Comparison of ENCODE assay signal across 8 cellular contexts in the genomic region with DNA sequence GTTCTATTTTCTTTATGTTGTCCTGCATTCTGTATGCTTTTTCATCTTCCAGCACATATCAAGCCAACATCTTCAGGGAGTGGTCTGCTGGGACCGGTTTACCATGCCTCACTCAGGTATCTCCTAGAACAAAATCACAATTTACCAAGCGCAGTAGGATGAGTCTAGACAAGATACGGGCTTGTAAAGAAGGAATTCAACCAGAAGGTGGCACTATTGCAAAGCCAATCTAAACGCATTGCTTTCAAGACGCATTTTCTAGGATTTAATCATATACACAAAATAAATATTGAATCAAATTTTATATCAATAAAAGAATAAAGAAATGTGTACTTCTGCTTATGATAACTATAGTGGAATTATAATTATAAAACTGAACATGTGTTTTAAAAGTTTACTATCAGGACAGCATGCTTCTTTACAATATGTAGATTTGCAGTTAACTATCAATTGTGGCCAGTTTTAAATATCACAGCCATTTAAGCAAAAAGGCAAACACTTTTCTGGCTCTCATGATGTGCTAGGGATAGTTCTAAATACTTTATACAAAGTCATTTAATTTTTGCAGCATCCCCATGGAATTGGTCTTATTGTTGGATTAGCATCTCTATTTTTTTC. TPM values are rescaled to one million over a fixed set of nuclear protein-coding genes. Genes with fewer than 3 reads are reported as not detected.
DNase-seq lines count a peak whose midpoint lies in the region; ATAC-seq and TF ChIP-seq lines count a peak whose summit lies in the region.

No MANE protein-coding gene starts in this region.

- H3K27me3 Mint-ChIP-seq in activated T-cell treated with anti-CD3 and anti-CD28 coated beads, Interleukin-2, amount 50 U/mL, for 4 hours (ENCODE audit: low read depth): peaks cover 5% of the 10 kb centered on the region
- peaks cover 20% of the 10 kb centered on the region for H3K27me3 Mint-ChIP-seq in chondrocyte (ENCODE audit: low read depth)

- H3K4me3 ChIP-seq in PC-9 (no peak overlapping the region), left lung (no peak overlapping the region), tibial artery (no peak overlapping the region)

- H3K4me1 ChIP-seq in PC-9 (replicated peaks; ENCODE audit: insufficient read depth): no peaks in the 10 kb centered on the region
- H3K4me1 ChIP-seq in left lung: peaks cover 0 to 4% of the 10 kb centered on the region in 2 donors
- no peaks in the 10 kb centered on the region for H3K4me1 ChIP-seq in tibial artery

- TF ChIP-seq CTCF in PC-9 (conservative IDR thresholded peaks at IDR 0.05): peak; percentile 92
- peak; percentile 96 for TF ChIP-seq CTCF in chondrocyte (IDR thresholded peaks at IDR 0.05)
- peak; percentile 60 to 82 for TF ChIP-seq CTCF in left lung (IDR thresholded peaks at IDR 0.05)
- TF ChIP-seq CTCF in tibial artery (IDR thresholded peaks at IDR 0.05): peak; percentile 72 to 78

- CTCF ChIA-PET in PC-9 (lab: Charles Lee): interaction anchor here (0.6 kb wide), 1 partner anchor 29 kb away, joined by 8 read pairs; no protein-coding TSS in a partner anchor

- POLR2A ChIA-PET in PC-9 (lab: Charles Lee; ENCODE audit: unreplicated experiment): no interaction called here

- no peak overlapping the region for H3K4me2 ChIP-seq in PC-9

- H3K27ac ChIP-seq in PC-9 (no peak overlapping the region), left lung (no peak overlapping the region), tibial artery (no peak overlapping the region)

- no peaks in the 10 kb centered on the region for H4K20me1 ChIP-seq in PC-9 (ENCODE audit: insufficient read depth)

- no peaks in the 10 kb centered on the region for H3K9me3 Mint-ChIP-seq in activated T-cell treated with anti-CD3 and anti-CD28 coated beads, Interleukin-2, amount 50 U/mL, for 4 hours
- H3K9me3 Mint-ChIP-seq in chondrocyte (ENCODE audit: low read depth): no peaks in the 10 kb centered on the region

- no peaks in the 10 kb centered on the region for H3K36me3 ChIP-seq in PC-9 (ENCODE audit: low read depth)
- no peaks in the 10 kb centered on the region for H3K36me3 ChIP-seq in left lung
- H3K36me3 ChIP-seq in tibial artery: no peaks in the 10 kb centered on the region

- no peak overlapping the region for H2AFZ ChIP-seq in PC-9

- peak; percentile 71 to 79 for ATAC-seq in activated T-cell treated with anti-CD3 and anti-CD28 coated beads, Interleukin-2, amount 50 U/mL, for 4 hours
- ATAC-seq in GM21619 (IDR thresholded peaks at IDR 0.05; ENCODE audit: unreplicated experiment) (peak; percentile 48), left lung (peak; percentile 86)

- intact Hi-C loops in PC-9 (cut with micrococcal nuclease; ENCODE audit: unreplicated experiment) (loop anchor here (1.0 to 2.0 kb wide), 2 partner anchors 144 to 267 kb away; no protein-coding TSS in a partner anchor), left lung (cut with DNase I) (no loop called here), tibial artery (cut with DNase I; ENCODE audit: low total_unique reads) (no loop called here)

- no peaks in the 10 kb centered on the region for H3K9me2 ChIP-seq in PC-9 (ENCODE audit: insufficient read depth)

- H3K79me2 ChIP-seq in PC-9 (ENCODE audit: low read depth): no peaks in the 10 kb centered on the region

- H3K4me3 Mint-ChIP-seq in activated T-cell treated with anti-CD3 and anti-CD28 coated beads, Interleukin-2, amount 50 U/mL, for 4 hours: no peak overlapping the region
- H3K4me3 Mint-ChIP-seq in chondrocyte (ENCODE audit: unreplicated experiment): no peak overlapping the region

- H3K4me1 Mint-ChIP-seq in activated T-cell treated with anti-CD3 and anti-CD28 coated beads, Interleukin-2, amount 50 U/mL, for 4 hours (ENCODE audit: low read depth): peaks cover 12% of the 10 kb centered on the region
- peaks cover 2% of the 10 kb centered on the region for H3K4me1 Mint-ChIP-seq in chondrocyte (ENCODE audit: low read depth)

- H3K27me3 ChIP-seq in PC-9 (ENCODE audit: insufficient read depth, low read depth) (peaks cover 10% of the 10 kb centered on the region; the same call in 1 of the 2 replicates), left lung (peaks cover 0 to 7% of the 10 kb centered on the region in 2 donors), tibial artery (peaks cover 0 to 12% of the 10 kb centered on the region in 2 donors)

- BruUV-seq in PC-9 (replicated peaks; lab: Mats Ljungman, UMichigan): no TSS peak

- H3K9me3 ChIP-seq in PC-9 (ENCODE audit: insufficient read depth, low read depth) (no peaks in the 10 kb centered on the region), left lung (no peaks in the 10 kb centered on the region), tibial artery (no peaks in the 10 kb centered on the region)

- DNase-seq in activated T-cell treated with anti-CD3 and anti-CD28 coated beads, Interleukin-2, amount 50 U/mL, for 4 hours: no peak
- no peak for DNase-seq in activated T-cell treated with anti-CD3 and anti-CD28 coated beads, Interleukin-2, amount 50 U/mL, for 48 hours
- DNase-seq in LHCN-M2 (ENCODE audit: low read depth) (peak; percentile 58), PC-9 (peak; percentile 23 to 65), chondrocyte (ENCODE audit: low spot score) (no peak), left lung (no peak), tibial artery (no peak)

- no peaks in the 10 kb centered on the region for H3K36me3 Mint-ChIP-seq in activated T-cell treated with anti-CD3 and anti-CD28 coated beads, Interleukin-2, amount 50 U/mL, for 4 hours (ENCODE audit: insufficient read depth)
- no peaks in the 10 kb centered on the region for H3K36me3 Mint-ChIP-seq in chondrocyte (ENCODE audit: low read depth)

- no peaks in the 10 kb centered on the region for H3F3A ChIP-seq in PC-9 (ENCODE audit: insufficient read depth, low read depth)

- no peak overlapping the region for H3K27ac Mint-ChIP-seq in chondrocyte (ENCODE audit: unreplicated experiment)

RNA-seq across cellular contexts. Expression of gene TPP2, which starts 16.1 kb away (rescaled TPM):
- 10 to 100 TPM; 57.7 to 62.0 (median 58.6) TPM for total RNA-seq in activated T-cell treated with anti-CD3 and anti-CD28 coated beads, Interleukin-2, amount 50 U/mL, for 4 hours
- total RNA-seq in LHCN-M2 (2014; rRNA removed) (56.9 and 57.3 TPM in 2 replicates), PC-9 (2021) (33.3 and 35.1 TPM in 2 replicates), chondrocyte (27.6 to 36.0 TPM (median 27.8 TPM) in 3 replicates), left lung (10 to 100 TPM; 43.6 to 48.1 TPM)
- 9.7 TPM for polyA plus RNA-seq in LHCN-M2 (2012)

Comparison
In these comparisons a context has a peak if more than half of its experiments do, and no peak if none do; other contexts are left out.
1. DNase-seq: peak in LHCN-M2 (single experiment) and PC-9 (2 of 2); none in activated T-cell treated with anti-CD3 and anti-CD28 coated beads, Interleukin-2, amount 50 U/mL, for 4 hours (single experiment), activated T-cell treated with anti-CD3 and anti-CD28 coated beads, Interleukin-2, amount 50 U/mL, for 48 hours (0 of 2), chondrocyte (single experiment), left lung (0 of 2) and tibial artery (0 of 2).
2. Peak in every context shown above with its lines, with median percentiles within 50 percentile points of each other: ATAC-seq and CTCF ChIP-seq.